In genomic region chr20:54004397-54004940, GRCh38 we compare ENCODE assay signal across 12 cellular contexts.
DNase-seq lines count a peak whose midpoint lies in the region; ATAC-seq, FAIRE-seq and TF ChIP-seq lines count a peak whose summit lies in the region.
"Had no signal": no experiment of that assay in that cellular context is flagged by ENCODE, and none has a peak within 500 bp of the region (broad histone marks: within the 10 kb centered on the region; RNA-seq: fewer than 3 reads in every experiment).

No MANE protein-coding gene starts in this region.

- CTCF ChIA-PET in HEK293T (lab: Yijun Ruan, JAX), result interaction anchor here (1.3 kb wide), 1 partner anchor 10 kb away, joined by 4 read pairs; no protein-coding TSS in a partner anchor

- POLR2A ChIA-PET in HEK293T (lab: Yijun Ruan, JAX), result no interaction called here

- DNase-seq in GM12892 (ENCODE audit: insufficient read length), result no peak
- no peak for DNase-seq in AG08396 (ENCODE audit: low spot score)
- no peak for DNase-seq in NCI-H146 (lab: John Stamatoyannopoulos, UW)
- no peak for DNase-seq in HEK293T (ENCODE audit: extremely low spot score)
- no peak for DNase-seq in cerebellar cortex (ENCODE audit: low spot score)
- DNase-seq: heart left ventricle, NCI-H69, sigmoid colon, T-helper 17 cell had no signal

- peak; percentile 94 for ATAC-seq in GM19324 (IDR thresholded peaks at IDR 0.05; ENCODE audit: low FRiP score, unreplicated experiment)
- ATAC-seq in HG02763 (IDR thresholded peaks at IDR 0.05; ENCODE audit: unreplicated experiment), result peak; percentile 97
- peak; percentile 91 for ATAC-seq in HG03521 (IDR thresholded peaks at IDR 0.05; ENCODE audit: unreplicated experiment)
- ATAC-seq: heart left ventricle, T-helper 17 cell had no signal

- FAIRE-seq in GM12892 (lab: Jason Lieb, UNC), result peak; percentile 54

- no peak for TF ChIP-seq POLR2A in GM12892 (IDR thresholded peaks at IDR 0.05; ENCODE audit: low read depth, low read length)

TF ChIP-seq in HEK293T, 16 proteins besides CTCF, POLR2A, EP300 and RAD21:
- TF ChIP-seq BHLHE40 (IDR thresholded peaks at IDR 0.05; ENCODE audit: borderline replicate concordance), result no peak
- no peak for TF ChIP-seq ELF4 (IDR thresholded peaks at IDR 0.05)
- TF ChIP-seq FOXM1 (IDR thresholded peaks at IDR 0.05; ENCODE audit: borderline replicate concordance), result no peak
- TF ChIP-seq L3MBTL2 (conservative IDR thresholded peaks at IDR 0.05), result no peak
- TF ChIP-seq CTBP1 (IDR thresholded peaks at IDR 0.05; ENCODE audit: borderline replicate concordance), result no peak
- no peak for TF ChIP-seq TARDBP (IDR thresholded peaks at IDR 0.05)
- no peak for TF ChIP-seq ARNT (IDR thresholded peaks at IDR 0.05)
- no peak for TF ChIP-seq ZNF384 (IDR thresholded peaks at IDR 0.05)
- TF ChIP-seq LEF1 (IDR thresholded peaks at IDR 0.05; ENCODE audit: borderline replicate concordance), result no peak
- no peak for TF ChIP-seq SUZ12 (IDR thresholded peaks at IDR 0.05)
- no peak for TF ChIP-seq FOXA1 (IDR thresholded peaks at IDR 0.05)
- no peak for TF ChIP-seq NFRKB (IDR thresholded peaks at IDR 0.05)
- no peak for TF ChIP-seq FOXK2 (IDR thresholded peaks at IDR 0.05)
- no peak for TF ChIP-seq SP1 (IDR thresholded peaks at IDR 0.05)
- no peak for TF ChIP-seq PKNOX1 (IDR thresholded peaks at IDR 0.05)
